18 cellular contexts compared by ENCODE assay signal in genomic region chr17:17551361-17551760, GRCh38. TPM values are rescaled to one million over a fixed set of nuclear protein-coding genes. Genes with fewer than 3 reads are reported as not detected.
DNase-seq lines count a peak whose midpoint lies in the region; ATAC-seq, FAIRE-seq and TF ChIP-seq lines count a peak whose summit lies in the region.
"Had no signal": no experiment of that assay in that cellular context is flagged by ENCODE, and none has a peak within 500 bp of the region (broad histone marks: within the 10 kb centered on the region; RNA-seq: fewer than 3 reads in every experiment).

No MANE protein-coding gene starts in this region.

- peaks cover 36% of the 10 kb centered on the region for H3K4me1 ChIP-seq in HepG2 (ENCODE audit: insufficient read depth, low read length)
- H3K4me1 ChIP-seq in right lobe of liver, result peaks cover 0 to 17% (median 9%) of the 10 kb centered on the region in 4 donors
- no peaks in the 10 kb centered on the region for H3K4me1 ChIP-seq in left lung
- H3K4me1 ChIP-seq in transverse colon, result no peaks in the 10 kb centered on the region

- intact Hi-C loops in HepG2 (cut with micrococcal nuclease; ENCODE audit: unreplicated experiment) (no loop called here), right lobe of liver (cut with DNase I) (no loop called here), left lung (cut with DNase I) (no loop called here), transverse colon (cut with DNase I; ENCODE audit: low total_unique reads) (no loop called here)

- no peak for TF ChIP-seq CTCF in HepG2 (CRISPR knock-in tag; IDR thresholded peaks at IDR 0.05)
- no peak for TF ChIP-seq CTCF in right lobe of liver (IDR thresholded peaks at IDR 0.05)
- TF ChIP-seq CTCF in left lung (IDR thresholded peaks at IDR 0.05), result no peak
- no peak for TF ChIP-seq CTCF in transverse colon (IDR thresholded peaks at IDR 0.05)

- H3K4me2 ChIP-seq in HepG2 (ENCODE audit: low read depth, low read length), result no peak overlapping the region

- no peaks in the 10 kb centered on the region for H3K9me3 ChIP-seq in HepG2 (ENCODE audit: low read length)
- no peaks in the 10 kb centered on the region for H3K9me3 ChIP-seq in right lobe of liver
- H3K9me3 ChIP-seq in left lung, result no peaks in the 10 kb centered on the region
- no peaks in the 10 kb centered on the region for H3K9me3 ChIP-seq in transverse colon
- H3K9me3 ChIP-seq: spleen, thoracic aorta had no signal

- FAIRE-seq in HepG2 (lab: Jason Lieb, UNC), result no peak
- FAIRE-seq: A204.1 had no signal

- ATAC-seq in HepG2 (no peak), right lobe of liver (no peak), left lung (peak; percentile 43)
- ATAC-seq: activated CD4-positive, alpha-beta T cell treated with anti-CD3 and anti-CD28 coated beads for 36 hours; activated T-cell treated with anti-CD3 and anti-CD28 coated beads, Interleukin-2, amount 50 U/mL, for 4 hours had no signal

- H3K4me3 ChIP-seq in HepG2 (replicated peaks in 1 of 3; ENCODE audit: insufficient read depth in 1 of 3, low read depth in 2 of 3, low read length in 3 of 3) (no peak overlapping the region), right lobe of liver (no peak overlapping the region), left lung (no peak overlapping the region), transverse colon (no peak overlapping the region)
- H3K4me3 ChIP-seq: spleen, thoracic aorta had no signal

- TF ChIP-seq EP300 in HepG2 (IDR thresholded peaks at IDR 0.05; ENCODE audit: low read depth in 2 of 2, low read length in 2 of 2) (no peak), HepG2 (CRISPR knock-in tag; IDR thresholded peaks at IDR 0.05; ENCODE audit: borderline replicate concordance) (no peak), transverse colon (IDR thresholded peaks at IDR 0.05; ENCODE audit: low read depth) (no peak)

- no peak for DNase-seq in HepG2 (ENCODE audit: low spot score)
- no peak for DNase-seq in right lobe of liver
- peak; percentile 79 to 90 for DNase-seq in erythroblast (lab: John Stamatoyannopoulos, UW)
- DNase-seq in left lung, result peak in 1 of 2 donors; percentile 46
- no peak for DNase-seq in activated CD4-positive, alpha-beta T cell treated with anti-CD3 and anti-CD28 coated beads for 4 hours
- no peak for DNase-seq in CD1c-positive myeloid dendritic cell (ENCODE audit: extremely low spot score)
- no peak for DNase-seq in HPDE6-E6E7 (ENCODE audit: extremely low spot score)
- DNase-seq in transverse colon, result no peak
- DNase-seq: activated CD4-positive, alpha-beta T cell treated with anti-CD3 and anti-CD28 coated beads for 36 hours; activated T-cell treated with anti-CD3 and anti-CD28 coated beads, Interleukin-2, amount 50 U/mL, for 4 hours; amniotic stem cell; KG1; NCI-H187; NK-92 treated with Interleukin-12 subunit alpha and Interleukin-12 subunit beta, amount 100 ng/mL, for 24 hours; spleen; SW 1271 had no signal

- 79% methylated on average over 10 of the region's 11 CpGs for WGBS in HepG2 (ENCODE audit: low lambda C conversion rate)
- 57% methylated on average over 5 of the region's 11 CpGs for WGBS in right lobe of liver (ENCODE audit: insufficient coverage, low coverage, low lambda C conversion rate, missing lambda C conversion rate)
- WGBS in transverse colon (ENCODE audit: low coverage in 1 of 2), 2 donors, result 66% methylated on average over 11 of the region's 11 CpGs; no CpG with 5 or more reads in 1 of the 2 donors

- TF ChIP-seq RAD21 in HepG2 (CRISPR knock-in tag; IDR thresholded peaks at IDR 0.05), result no peak

- H3K36me3 ChIP-seq in HepG2 (replicated peaks in 1 of 2; ENCODE audit: control insufficient read depth in 1 of 2, insufficient read depth in 2 of 2, low read length in 2 of 2) (no peaks in the 10 kb centered on the region), right lobe of liver (no peaks in the 10 kb centered on the region), left lung (no peaks in the 10 kb centered on the region), transverse colon (no peaks in the 10 kb centered on the region)
- H3K36me3 ChIP-seq: thoracic aorta had no signal

- no peaks in the 10 kb centered on the region for H3K79me2 ChIP-seq in HepG2 (ENCODE audit: insufficient read depth, low read length)

- TF ChIP-seq POLR2A in HepG2 (IDR thresholded peaks at IDR 0.05; ENCODE audit: insufficient read depth in 1 of 2, low read depth in 2 of 2, low read length in 2 of 2), result no peak
- no peak for TF ChIP-seq POLR2A in right lobe of liver (IDR thresholded peaks at IDR 0.05)
- no peak for TF ChIP-seq POLR2A in erythroblast (IDR thresholded peaks at IDR 0.05; ENCODE audit: low read length)
- TF ChIP-seq POLR2A in transverse colon (IDR thresholded peaks at IDR 0.05), result no peak

- H3K27me3 ChIP-seq in HepG2 (ENCODE audit: control insufficient read depth in 1 of 2, insufficient read depth in 2 of 2, low read length in 2 of 2) (no peaks in the 10 kb centered on the region), right lobe of liver (no peaks in the 10 kb centered on the region), left lung (no peaks in the 10 kb centered on the region), transverse colon (no peaks in the 10 kb centered on the region)
- H3K27me3 ChIP-seq: spleen had no signal

- in situ Hi-C loops in HepG2 (cut with HindIII; ENCODE audit: extremely low pct_ligation_motif_present, low pct_unique_long_range_greater_than_20kb), result no loop called here
- in situ Hi-C loops in transverse colon (cut with MboI; ENCODE audit: low pct_ligation_motif_present in 1 of 4, low pct_unique_long_range_greater_than_20kb in 1 of 4, low sequenced_read_pairs in 3 of 4), result no loop called here

- H2AFZ ChIP-seq in HepG2 (ENCODE audit: low read length), result no peak overlapping the region

- no peak overlapping the region for H3K9ac ChIP-seq in HepG2 (ENCODE audit: insufficient read depth, low read depth, low read length)

- POLR2A ChIA-PET in HepG2 (lab: Yijun Ruan, JAX), result no interaction called here

- BruUV-seq in HepG2 (replicated peaks; lab: Mats Ljungman, UMichigan), result no TSS peak

- H4K20me1 ChIP-seq in HepG2 (ENCODE audit: insufficient read depth, low read length), result peaks cover 7% of the 10 kb centered on the region; the same call in 1 of the 2 replicates

- H3K27ac ChIP-seq in HepG2 (ENCODE audit: extremely low read length, insufficient read depth, low read length) (no peak overlapping the region), right lobe of liver (no peak overlapping the region), left lung (no peak overlapping the region), transverse colon (no peak overlapping the region)
- H3K27ac ChIP-seq: spleen, thoracic aorta had no signal

- CTCF ChIA-PET in HepG2 (lab: Yijun Ruan, JAX; ENCODE audit: low intra/inter-chr PET ratio, low total read pairs), result no interaction called here

RNA-seq across cellular contexts. Expression of gene PEMT, which starts 40.1 kb away (rescaled TPM):
- total RNA-seq in HepG2 (2016; rRNA removed; fragmentation: Illumina TruSeq; extraction: Trizol) (16.4 and 31.7 TPM in 2 replicates), right lobe of liver (100 to 1,000 TPM in 5 of 6 experiments, 10 to 100 TPM in 1; 92.4 to 184 (median 170) TPM), left lung (10 to 100 TPM; 25.2 to 38.7 TPM), transverse colon (10 to 100 TPM in 2 of 4 donors, 1 to 10 TPM in 2; 3.2 to 10.2 (median 7.1) TPM)
- total RNA-seq in HepG2 (2016; cell fraction: cytosol; rRNA removed; fragmentation: Illumina TruSeq; extraction: Trizol; ENCODE audit: low read depth), result 38.2 and 45.8 TPM in 2 replicates
- total RNA-seq in HepG2 (2016; cell fraction: insoluble cytoplasmic fraction; rRNA removed; fragmentation: Illumina TruSeq; extraction: Trizol), result 16.3 and 32.5 TPM in 2 replicates
- total RNA-seq in HepG2 (2016; cell fraction: membrane; rRNA removed; fragmentation: Illumina TruSeq; extraction: Trizol), result 31.0 and 42.8 TPM in 2 replicates
- 15.8 and 21.7 TPM in 2 replicates for total RNA-seq in HepG2 (2016; cell fraction: nucleus; rRNA removed; fragmentation: Illumina TruSeq; extraction: Trizol)
- 43.6 and 61.4 TPM in 2 replicates for polyA plus RNA-seq in HepG2 (2011; rRNA removed)
- 54.3 and 73.8 TPM in 2 replicates for polyA plus RNA-seq in HepG2 (2011; cell fraction: cytosol; rRNA removed)
- 36.9 and 41.0 TPM in 2 replicates for polyA plus RNA-seq in HepG2 (2011; cell fraction: nucleus; rRNA removed)
- polyA plus RNA-seq in HepG2 (2012), result 38.0 and 42.3 TPM in 2 replicates
- polyA plus RNA-seq in HepG2 (2016; cell fraction: cytosol; fragmentation: Illumina TruSeq; extraction: Trizol; ENCODE audit: low read depth), result 46.1 and 58.0 TPM in 2 replicates
- 24.1 and 25.5 TPM in 2 replicates for polyA plus RNA-seq in HepG2 (2016; cell fraction: insoluble cytoplasmic fraction; fragmentation: Illumina TruSeq; extraction: Trizol; ENCODE audit: low read depth)
- 38.1 and 45.2 TPM in 2 replicates for polyA plus RNA-seq in HepG2 (2016; cell fraction: membrane; fragmentation: Illumina TruSeq; extraction: Trizol; ENCODE audit: low read depth)
- 39.8 and 40.0 TPM in 2 replicates for polyA plus RNA-seq in HepG2 (2016; cell fraction: nucleus; fragmentation: Illumina TruSeq; extraction: Trizol; ENCODE audit: insufficient read depth, low read depth)
- polyA minus RNA-seq in HepG2 (2011; rRNA and poly(A)+ RNA removed; ENCODE audit: low replicate concordance), result 51.2 and 54.0 TPM in 2 replicates
- 20.3 and 22.0 TPM in 2 replicates for polyA minus RNA-seq in HepG2 (2011; cell fraction: cytosol; rRNA and poly(A)+ RNA removed)
- 6.6 and 8.5 TPM in 2 replicates for polyA minus RNA-seq in HepG2 (2011; cell fraction: nucleus; rRNA and poly(A)+ RNA removed)

RNA-seq across cellular contexts. Expression of gene RASD1, which starts 55.2 kb away (rescaled TPM):
- total RNA-seq in HepG2 (2016; rRNA removed; fragmentation: Illumina TruSeq; extraction: Trizol), result 1.4 and 1.6 TPM in 2 replicates
- 0.71 and 0.91 TPM in 2 replicates for total RNA-seq in HepG2 (2016; cell fraction: cytosol; rRNA removed; fragmentation: Illumina TruSeq; extraction: Trizol; ENCODE audit: low read depth)
- 1.4 and 1.9 TPM in 2 replicates for total RNA-seq in HepG2 (2016; cell fraction: insoluble cytoplasmic fraction; rRNA removed; fragmentation: Illumina TruSeq; extraction: Trizol)
- total RNA-seq in HepG2 (2016; cell fraction: membrane; rRNA removed; fragmentation: Illumina TruSeq; extraction: Trizol), result 1.5 and 1.7 TPM in 2 replicates
- 0.99 and 1.1 TPM in 2 replicates for total RNA-seq in HepG2 (2016; cell fraction: nucleus; rRNA removed; fragmentation: Illumina TruSeq; extraction: Trizol)
- 4.2 and 8.9 TPM in 2 replicates for polyA plus RNA-seq in HepG2 (2011; rRNA removed)
- polyA plus RNA-seq in HepG2 (2011; cell fraction: cytosol; rRNA removed), result 4.3 and 4.7 TPM in 2 replicates
- 6.6 and 7.6 TPM in 2 replicates for polyA plus RNA-seq in HepG2 (2011; cell fraction: nucleus; rRNA removed)
- polyA plus RNA-seq in HepG2 (2012), result 2.1 and 6.2 TPM in 2 replicates
- 0.32 and 0.38 TPM in 2 replicates for polyA plus RNA-seq in HepG2 (2016; cell fraction: cytosol; fragmentation: Illumina TruSeq; extraction: Trizol; ENCODE audit: low read depth)
- polyA plus RNA-seq in HepG2 (2016; cell fraction: insoluble cytoplasmic fraction; fragmentation: Illumina TruSeq; extraction: Trizol; ENCODE audit: low read depth), result 1.7 and 1.8 TPM in 2 replicates
- polyA plus RNA-seq in HepG2 (2016; cell fraction: membrane; fragmentation: Illumina TruSeq; extraction: Trizol; ENCODE audit: low read depth), result 0.63 and 0.72 TPM in 2 replicates
- 2.7 and 3.4 TPM in 2 replicates for polyA plus RNA-seq in HepG2 (2016; cell fraction: nucleus; fragmentation: Illumina TruSeq; extraction: Trizol; ENCODE audit: insufficient read depth, low read depth)
- polyA minus RNA-seq in HepG2 (2011; rRNA and poly(A)+ RNA removed; ENCODE audit: low replicate concordance), result 3.9 and 12.1 TPM in 2 replicates
- 6.2 and 6.6 TPM in 2 replicates for polyA minus RNA-seq in HepG2 (2011; cell fraction: cytosol; rRNA and poly(A)+ RNA removed)
- polyA minus RNA-seq in HepG2 (2011; cell fraction: nucleus; rRNA and poly(A)+ RNA removed), result 1.7 and 3.1 TPM in 2 replicates
- 100 to 1,000 TPM in 3 of 6 experiments, 10 to 100 TPM in 2, 1 to 10 TPM in 1; 1.0 to 230 (median 101) TPM for total RNA-seq in right lobe of liver
- 10 to 100 TPM; 11.2 to 14.2 TPM for total RNA-seq in left lung
- 10 to 100 TPM; 23.5 to 83.8 (median 61.3) TPM for total RNA-seq in transverse colon

Comparison
In these comparisons a context has a peak if more than half of its experiments do, and no peak if none do; other contexts are left out.
1. DNase-seq: peak in erythroblast (2 of 2); none in HepG2 (single experiment), right lobe of liver (0 of 3), activated CD4-positive, alpha-beta T cell treated with anti-CD3 and anti-CD28 coated beads for 4 hours (0 of 2), CD1c-positive myeloid dendritic cell (single experiment), HPDE6-E6E7 (single experiment) and transverse colon (single experiment).